ENCODE assay signal across 8 cellular contexts in the genomic region with DNA sequence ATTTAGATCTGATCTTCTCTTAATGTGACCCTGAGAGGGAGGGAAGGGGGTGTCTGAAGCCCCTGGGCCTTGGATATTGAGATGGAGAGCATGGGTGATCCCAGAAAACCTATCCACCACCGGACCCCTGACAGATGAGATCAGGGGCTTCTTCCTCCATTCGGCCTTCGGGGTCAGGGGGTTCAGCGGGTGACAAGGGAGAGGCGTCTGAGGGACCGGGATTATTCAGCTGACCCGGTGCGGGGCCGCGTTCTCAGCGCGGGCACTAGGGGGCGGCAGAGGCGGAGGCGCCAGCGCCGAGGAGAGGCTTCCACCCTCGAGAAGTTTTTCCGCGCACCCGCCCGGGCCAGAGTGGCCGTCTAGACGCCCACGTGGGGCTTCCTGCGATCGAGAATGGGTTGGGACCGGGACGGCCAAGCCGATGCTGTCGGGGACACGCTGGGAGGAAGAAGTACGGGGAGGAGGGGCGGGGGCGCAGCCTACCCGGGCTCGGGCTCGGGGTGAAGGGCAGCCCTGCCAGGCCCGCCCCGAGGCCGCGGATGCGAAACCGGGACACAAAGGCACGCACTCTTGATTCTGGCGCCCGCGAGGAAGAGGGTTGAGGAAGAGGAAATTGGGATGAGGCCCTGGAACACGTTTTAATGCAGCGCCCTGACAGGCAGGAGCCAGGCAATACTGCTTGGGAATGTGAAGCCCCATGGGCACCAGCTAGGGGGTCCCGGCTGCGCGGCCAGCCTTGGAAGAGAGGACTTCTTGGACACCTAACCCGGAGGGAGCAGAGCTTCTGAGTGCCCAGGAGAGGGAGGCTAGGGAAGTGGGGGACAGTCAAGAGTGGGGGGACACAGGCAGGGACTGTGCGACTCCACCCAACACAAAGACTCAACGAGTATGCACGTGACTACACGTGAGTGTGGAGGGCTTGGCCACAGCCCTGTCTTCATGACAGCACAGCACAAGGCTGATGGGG. TPM values are rescaled to one million over a fixed set of nuclear protein-coding genes. Genes with fewer than 3 reads are reported as not detected.
DNase-seq lines count a peak whose midpoint lies in the region.

No MANE protein-coding gene starts in this region.

- H3K27me3 ChIP-seq in subcutaneous abdominal adipose tissue (ENCODE audit: control insufficient read depth in 5 of 5, insufficient read depth in 4 of 5, low read length in 5 of 5): peaks cover 0 to 9% (median 0%) of the 10 kb centered on the region in 5 donors

- peak overlapping the region; percentile 22 to 73 (median 62) for H3K4me3 ChIP-seq in subcutaneous abdominal adipose tissue (ENCODE audit: low read depth in 1 of 5, low read length in 5 of 5)

- no peaks in the 10 kb centered on the region for H3K36me3 ChIP-seq in subcutaneous abdominal adipose tissue (ENCODE audit: control insufficient read depth in 5 of 5, insufficient read depth in 5 of 5, low read length in 5 of 5)

- no peaks in the 10 kb centered on the region for H3K9me3 ChIP-seq in subcutaneous abdominal adipose tissue (ENCODE audit: control insufficient read depth in 5 of 5, low read length in 5 of 5)

- peaks cover 0 to 17% (median 14%) of the 10 kb centered on the region in 5 donors for H3K4me1 ChIP-seq in subcutaneous abdominal adipose tissue (ENCODE audit: control insufficient read depth in 5 of 5, insufficient read depth in 5 of 5, low read length in 5 of 5)

- peak overlapping the region; percentile 7 to 69 (median 60) for H3K9ac ChIP-seq in subcutaneous abdominal adipose tissue (ENCODE audit: low read length in 5 of 5)

- DNase-seq in NCI-H2029 (lab: John Stamatoyannopoulos, UW) (peak; percentile 17), NCI-H2029 treated with DMSO at 0.1 percent for 48 hours (lab: John Stamatoyannopoulos, UW) (no peak), HUDEP-2 (lab: John Stamatoyannopoulos, UW; ENCODE audit: unreplicated experiment in 76 of 76) (peak in 72 of 76 experiments; percentile 28 to 93 (median 76)), SK-N-DZ (ENCODE audit: low spot score) (peak; percentile 49), germinal center (ENCODE audit: low spot score) (peak; percentile 90), nucleus accumbens (lab: John Stamatoyannopoulos, UW) (peak in 50 of 56 donors; percentile 14 to 84 (median 53))
- DNase-seq in activated naive CD4-positive, alpha-beta T cell treated with Interleukin-2 at 50 U/mL for 16 hours: peak; percentile 85

- no peak overlapping the region for H3K27ac ChIP-seq in subcutaneous abdominal adipose tissue (ENCODE audit: low read depth, low read length)

RNA-seq across cellular contexts. Expression of a gene that starts 30.6 kb away (rescaled TPM):
- 0.18 and 0.32 TPM in 2 replicates for polyA plus RNA-seq in SK-N-DZ (2014; cell fraction: cytosol; rRNA removed)
- polyA plus RNA-seq in SK-N-DZ (2014; cell fraction: nucleus; rRNA removed): 13.7 and 15.4 TPM in 2 replicates

RNA-seq across cellular contexts. Expression of a gene that starts 38.8 kb away (rescaled TPM):
- polyA plus RNA-seq in SK-N-DZ (2014; cell fraction: cytosol; rRNA removed): 21.4 and 25.8 TPM in 2 replicates
- polyA plus RNA-seq in SK-N-DZ (2014; cell fraction: nucleus; rRNA removed): 80.1 and 95.9 TPM in 2 replicates

RNA-seq across cellular contexts. Expression of a gene that starts 39.0 kb away (rescaled TPM):
- 58.4 and 67.5 TPM in 2 replicates for polyA plus RNA-seq in SK-N-DZ (2014; cell fraction: cytosol; rRNA removed)
- 40.4 and 43.7 TPM in 2 replicates for polyA plus RNA-seq in SK-N-DZ (2014; cell fraction: nucleus; rRNA removed)

RNA-seq across cellular contexts. Expression of a gene that starts 42.8 kb away (rescaled TPM):
- polyA plus RNA-seq in SK-N-DZ (2014; cell fraction: cytosol; rRNA removed): 14.5 and 17.4 TPM in 2 replicates
- 28.4 and 36.4 TPM in 2 replicates for polyA plus RNA-seq in SK-N-DZ (2014; cell fraction: nucleus; rRNA removed)

RNA-seq across cellular contexts. Expression of a gene that starts 46.7 kb away (rescaled TPM):
- polyA plus RNA-seq in SK-N-DZ (2014; cell fraction: cytosol; rRNA removed): 23.3 and 27.1 TPM in 2 replicates
- polyA plus RNA-seq in SK-N-DZ (2014; cell fraction: nucleus; rRNA removed): 32.4 and 35.4 TPM in 2 replicates
